In the genomic region with DNA sequence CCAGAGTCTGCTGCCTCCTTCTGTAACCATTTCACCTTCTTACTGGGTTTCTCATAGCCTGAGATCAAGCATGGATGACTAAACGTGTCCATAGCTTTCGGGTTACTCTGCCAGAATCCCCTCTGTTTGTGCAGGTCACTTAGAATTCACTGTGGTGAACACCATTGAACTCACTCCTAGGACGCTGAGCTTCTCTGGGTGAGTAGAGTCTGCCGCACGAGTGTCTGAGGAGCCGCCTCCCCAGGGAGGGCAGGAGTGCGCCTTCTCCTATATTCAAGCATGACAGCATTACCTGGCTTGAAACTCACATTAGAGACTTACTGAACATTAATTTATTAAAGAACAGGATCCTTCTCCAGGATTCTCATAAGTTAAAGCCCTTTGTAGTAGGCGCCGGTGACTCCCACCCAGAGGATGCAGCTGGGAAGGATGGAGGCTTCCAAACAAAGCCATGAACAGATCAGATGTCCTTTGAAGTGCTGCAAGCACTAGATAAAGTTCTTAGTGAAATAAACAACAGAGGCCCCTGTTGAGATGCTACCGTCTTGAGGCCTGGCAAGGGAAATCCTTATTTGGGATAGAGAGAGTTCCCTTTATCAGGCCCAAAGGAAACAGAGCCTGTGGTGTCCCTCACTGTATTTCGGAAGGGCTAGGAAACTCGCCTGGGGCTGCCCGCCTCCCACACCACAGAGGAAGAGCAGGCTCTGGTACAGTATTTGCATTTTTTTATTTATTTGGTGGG, we compare ENCODE assay signal across 1 cellular context.
TF ChIP-seq lines count a peak whose summit lies in the region.

No MANE protein-coding gene starts in this region.

TF ChIP-seq in WTC11, 78 proteins besides CTCF, POLR2A, EP300 and RAD21 (continued from another document):
- TF ChIP-seq PRDM15 (CRISPR knock-in tag; IDR thresholded peaks at IDR 0.05) (no peak), GABPB1 (CRISPR knock-in tag; IDR thresholded peaks at IDR 0.05) (no peak), MXD4 (CRISPR knock-in tag; IDR thresholded peaks at IDR 0.05; ENCODE audit: borderline replicate concordance) (no peak), ZNF138 (CRISPR knock-in tag; conservative IDR thresholded peaks at IDR 0.05) (no peak), SOX15 (CRISPR knock-in tag; IDR thresholded peaks at IDR 0.05) (no peak), ZNF671 (CRISPR knock-in tag; IDR thresholded peaks at IDR 0.05) (no peak), NR3C1 (CRISPR knock-in tag; conservative IDR thresholded peaks at IDR 0.05; ENCODE audit: low read depth) (no peak), ZNF396 (CRISPR knock-in tag; IDR thresholded peaks at IDR 0.05; ENCODE audit: borderline replicate concordance) (no peak), ZNF416 (CRISPR knock-in tag; IDR thresholded peaks at IDR 0.05) (no peak), CBFB (CRISPR knock-in tag; IDR thresholded peaks at IDR 0.05; ENCODE audit: low read depth) (no peak), IRF2 (CRISPR knock-in tag; IDR thresholded peaks at IDR 0.05; ENCODE audit: borderline replicate concordance, low read depth) (no peak), NFYB (CRISPR knock-in tag; conservative IDR thresholded peaks at IDR 0.05; ENCODE audit: low read depth) (no peak)
- TF ChIP-seq, protein P1, sequence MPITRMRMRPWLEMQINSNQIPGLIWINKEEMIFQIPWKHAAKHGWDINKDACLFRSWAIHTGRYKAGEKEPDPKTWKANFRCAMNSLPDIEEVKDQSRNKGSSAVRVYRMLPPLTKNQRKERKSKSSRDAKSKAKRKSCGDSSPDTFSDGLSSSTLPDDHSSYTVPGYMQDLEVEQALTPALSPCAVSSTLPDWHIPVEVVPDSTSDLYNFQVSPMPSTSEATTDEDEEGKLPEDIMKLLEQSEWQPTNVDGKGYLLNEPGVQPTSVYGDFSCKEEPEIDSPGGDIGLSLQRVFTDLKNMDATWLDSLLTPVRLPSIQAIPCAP (CRISPR knock-in tag; IDR thresholded peaks at IDR 0.05) = no peak
- TF ChIP-seq, protein P2, sequence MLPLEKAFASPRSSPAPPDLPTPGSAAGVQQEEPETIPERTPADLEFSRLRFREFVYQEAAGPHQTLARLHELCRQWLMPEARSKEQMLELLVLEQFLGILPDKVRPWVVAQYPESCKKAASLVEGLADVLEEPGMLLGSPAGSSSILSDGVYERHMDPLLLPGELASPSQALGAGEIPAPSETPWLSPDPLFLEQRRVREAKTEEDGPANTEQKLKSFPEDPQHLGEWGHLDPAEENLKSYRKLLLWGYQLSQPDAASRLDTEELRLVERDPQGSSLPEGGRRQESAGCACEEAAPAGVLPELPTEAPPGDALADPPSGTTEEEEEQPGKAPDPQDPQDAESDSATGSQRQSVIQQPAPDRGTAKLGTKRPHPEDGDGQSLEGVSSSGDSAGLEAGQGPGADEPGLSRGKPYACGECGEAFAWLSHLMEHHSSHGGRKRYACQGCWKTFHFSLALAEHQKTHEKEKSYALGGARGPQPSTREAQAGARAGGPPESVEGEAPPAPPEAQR (CRISPR knock-in tag; IDR thresholded peaks at IDR 0.05) = no peak
